ENCODE assay signal across 1 cellular context in genomic region chr3:64546856-64547255, GRCh38.
TF ChIP-seq lines count a peak whose summit lies in the region.

No MANE protein-coding gene starts in this region.

TF ChIP-seq in GM23338, 12 proteins besides CTCF, POLR2A, EP300 and RAD21 (continued from another document):
- TF ChIP-seq ZNF462 (CRISPR knock-in tag; IDR thresholded peaks at IDR 0.05) (no peak), JUNB (IDR thresholded peaks at IDR 0.05; ENCODE audit: unreplicated experiment) (no peak), POLR2AphosphoS5 (IDR thresholded peaks at IDR 0.05; ENCODE audit: low read depth) (no peak), REST (IDR thresholded peaks at IDR 0.05; ENCODE audit: unreplicated experiment) (no peak), ZNF114 (CRISPR knock-in tag; IDR thresholded peaks at IDR 0.05) (no peak), CREB1 (CRISPR knock-in tag; IDR thresholded peaks at IDR 0.05; ENCODE audit: low read depth) (no peak), EZH2 (IDR thresholded peaks at IDR 0.05; ENCODE audit: low read depth, unreplicated experiment) (no peak), NANOG (IDR thresholded peaks at IDR 0.05; ENCODE audit: borderline replicate concordance) (no peak)
